Comparison of ENCODE assay signal across 22 cellular contexts in genomic region chr16:14148569-14148968, GRCh38.
DNase-seq lines count a peak whose midpoint lies in the region; ATAC-seq and TF ChIP-seq lines count a peak whose summit lies in the region.
"Had no signal": no experiment of that assay in that cellular context is flagged by ENCODE, and none has a peak within 500 bp of the region (broad histone marks: within the 10 kb centered on the region; RNA-seq: fewer than 3 reads in every experiment).

No MANE protein-coding gene starts in this region.

- no peak overlapping the region for H2BK120ac ChIP-seq in H9 (ENCODE audit: low read depth, low read length, poor library complexity, severe bottlenecking)

- no peak overlapping the region for H3K27ac ChIP-seq in H9 (ENCODE audit: insufficient read length, low read depth, low read length)
- peak overlapping the region; percentile 42 for H3K27ac ChIP-seq in RWPE2 (ENCODE audit: poor library complexity, severe bottlenecking)
- peak overlapping the region in 2 of 3 donors; percentile 27 to 47 for H3K27ac ChIP-seq in thyroid gland
- no peak overlapping the region for H3K27ac ChIP-seq in dorsolateral prefrontal cortex
- H3K27ac ChIP-seq: heart right ventricle, neural progenitor cell had no signal

- intact Hi-C loops in thyroid gland (cut with DNase I) (no loop called here), dorsolateral prefrontal cortex (cut with DNase I) (no loop called here)

- H3T11ph ChIP-seq in H9 (ENCODE audit: low read length) = no peak overlapping the region

- no peaks in the 10 kb centered on the region for H3K27me3 ChIP-seq in H9 (ENCODE audit: insufficient read depth, low read length)
- no peaks in the 10 kb centered on the region for H3K27me3 ChIP-seq in RWPE2 (ENCODE audit: insufficient read depth, poor library complexity, severe bottlenecking)
- H3K27me3 ChIP-seq in thyroid gland = no peaks in the 10 kb centered on the region
- no peaks in the 10 kb centered on the region for H3K27me3 ChIP-seq in dorsolateral prefrontal cortex
- H3K27me3 ChIP-seq: BE2C, heart right ventricle, neural progenitor cell had no signal

- H3K4me3 ChIP-seq in RWPE2 (ENCODE audit: severe bottlenecking) = no peak overlapping the region
- no peak overlapping the region for H3K4me3 ChIP-seq in fibroblast of pulmonary artery (replicated peaks; ENCODE audit: low read depth, low read length)
- no peak overlapping the region for H3K4me3 ChIP-seq in thyroid gland (replicated peaks in 1 of 3)
- no peak overlapping the region for H3K4me3 ChIP-seq in dorsolateral prefrontal cortex
- H3K4me3 ChIP-seq: heart right ventricle, neural progenitor cell had no signal

- no peaks in the 10 kb centered on the region for H3K79me1 ChIP-seq in H9 (ENCODE audit: insufficient read depth, low read depth, low read length, poor library complexity, severe bottlenecking)

- H3K4me2 ChIP-seq in H9 (ENCODE audit: insufficient read depth, insufficient read length, low read length) = no peak overlapping the region
- H3K4me2 ChIP-seq: neural progenitor cell had no signal

- no peak for DNase-seq in H9
- no peak for DNase-seq in RWPE2 (ENCODE audit: low spot score)
- DNase-seq in fibroblast of pulmonary artery (ENCODE audit: low read depth) = peak; percentile 9
- DNase-seq in thyroid gland = no peak
- no peak for DNase-seq in dorsolateral prefrontal cortex
- no peak for DNase-seq in GM03348 (ENCODE audit: low spot score)
- DNase-seq: activated CD4-positive, CD25-positive, alpha-beta regulatory T cell treated with anti-CD3 and anti-CD28 coated beads, Interleukin-2, amount 50 U/mL, for 72 hours; activated CD8-positive, alpha-beta T cell treated with anti-CD3 and anti-CD28 coated beads, Interleukin-2, amount 10 ng/mL, durations not matched to agents 7 days and 5 days; activated naive CD4-positive, alpha-beta T cell treated with Interleukin-2 at 50 U/mL for 16 hours; activated T-cell treated with anti-CD3 and anti-CD28 coated beads, Interleukin-2, amount 50 U/mL, for 1 hour; amygdala; BE2C; cerebellar nuclear complex; effector CD8-positive, alpha-beta T cell; heart right ventricle; left ventricle myocardium superior; NCI-H1092; NCI-H2029 treated with DMSO at 0.1 percent for 48 hours; NCI-H510A; T1000 had no signal

- no peak overlapping the region for H2AFZ ChIP-seq in H9 (ENCODE audit: low read length)
- H2AFZ ChIP-seq: neural progenitor cell had no signal

- H3K18ac ChIP-seq in H9 (ENCODE audit: insufficient read length, low read depth, low read length) = no peak overlapping the region

- H4K5ac ChIP-seq in H9 (ENCODE audit: insufficient read length, low read depth, low read length) = no peak overlapping the region

- H3K14ac ChIP-seq in H9 (ENCODE audit: insufficient read depth, low read length) = no peak overlapping the region

- no peak overlapping the region for H3K4me3 Mint-ChIP-seq in H9
- H3K4me3 Mint-ChIP-seq: activated CD8-positive, alpha-beta T cell treated with anti-CD3 and anti-CD28 coated beads, Interleukin-2, amount 10 ng/mL, durations not matched to agents 7 days and 5 days; neural progenitor cell had no signal

- no CpG with 5 or more reads among the region's 8 CpGs for WGBS in H9 (ENCODE audit: extremely low coverage, insufficient read length, low lambda C conversion rate)
- 89 to 91% methylated on average over 8 of the region's 8 CpGs for WGBS in thyroid gland, 2 donors

- no peak overlapping the region for H4K8ac ChIP-seq in H9 (replicated peaks; ENCODE audit: insufficient read length, low read depth, low read length)

- H3K9me3 ChIP-seq in H9 (ENCODE audit: control insufficient read depth, low read depth, low read length) (no peaks in the 10 kb centered on the region), RWPE2 (ENCODE audit: severe bottlenecking) (peaks cover 3% of the 10 kb centered on the region), thyroid gland (no peaks in the 10 kb centered on the region)
- H3K9me3 ChIP-seq: BE2C, heart right ventricle had no signal

- H3K4me1 ChIP-seq in H9 (ENCODE audit: insufficient read depth, low read length) (no peaks in the 10 kb centered on the region; the same call in 1 of the 2 replicates), RWPE2 (ENCODE audit: insufficient read depth, poor library complexity, severe bottlenecking) (peaks cover 16% of the 10 kb centered on the region), thyroid gland (peaks cover 14 to 16% of the 10 kb centered on the region in 2 donors)
- H3K4me1 ChIP-seq: BE2C, neural progenitor cell had no signal

- H2AK5ac ChIP-seq in H9 (ENCODE audit: insufficient read length, low read length) = no peak overlapping the region

- no peak overlapping the region for H3K4ac ChIP-seq in H9 (ENCODE audit: low read depth, low read length)

- H4K91ac ChIP-seq in H9 (ENCODE audit: insufficient read length, low read depth, low read length) = no peak overlapping the region

- H3K4me1 Mint-ChIP-seq in H9 = peaks cover 3% of the 10 kb centered on the region in 2 experiments; a peak in 2 of 4 replicates

- no peak for TF ChIP-seq POLR2A in thyroid gland (IDR thresholded peaks at IDR 0.05)

- H3K36me3 ChIP-seq in RWPE2 (ENCODE audit: low read depth) (peaks cover 6% of the 10 kb centered on the region; the same call in 1 of the 2 replicates), thyroid gland (no peaks in the 10 kb centered on the region)
- H3K36me3 ChIP-seq: BE2C had no signal

- peak overlapping the region in 2 of 3 experiments; percentile 51 to 54; a peak in 5 of 7 replicates for H3K27ac Mint-ChIP-seq in H9
- H3K27ac Mint-ChIP-seq: activated CD8-positive, alpha-beta T cell treated with anti-CD3 and anti-CD28 coated beads, Interleukin-2, amount 10 ng/mL, durations not matched to agents 7 days and 5 days; neural progenitor cell had no signal

- no peaks in the 10 kb centered on the region for H3K9me3 Mint-ChIP-seq in H9
- H3K9me3 Mint-ChIP-seq: neural progenitor cell had no signal

- H2BK15ac ChIP-seq in H9 (ENCODE audit: low read depth, low read length) = no peak overlapping the region

- H2BK5ac ChIP-seq in H9 (ENCODE audit: insufficient read length, low read length) = no peak overlapping the region

- no peaks in the 10 kb centered on the region for H3K79me2 ChIP-seq in H9 (ENCODE audit: insufficient read depth, low read length)

- H4K20me1 ChIP-seq in H9 (ENCODE audit: control insufficient read depth, insufficient read depth, insufficient read length) = no peaks in the 10 kb centered on the region

- H3K56ac ChIP-seq in H9 (ENCODE audit: insufficient read length, low read depth, low read length) = no peak overlapping the region

- H2BK12ac ChIP-seq in H9 (ENCODE audit: insufficient read length, low read depth, low read length) = no peak overlapping the region

- no peak overlapping the region for H3K23ac ChIP-seq in H9 (ENCODE audit: insufficient read length, low read depth, low read length)

- TF ChIP-seq CTCF in H9 (conservative IDR thresholded peaks at IDR 0.05) = no peak
- TF ChIP-seq CTCF in RWPE2 (IDR thresholded peaks at IDR 0.05; ENCODE audit: poor library complexity, severe bottlenecking) = no peak
- TF ChIP-seq CTCF in fibroblast of pulmonary artery (IDR thresholded peaks at IDR 0.05; ENCODE audit: low read length, missing control alignments) = no peak
- no peak for TF ChIP-seq CTCF in thyroid gland (IDR thresholded peaks at IDR 0.05)
- no peak for TF ChIP-seq CTCF in dorsolateral prefrontal cortex (IDR thresholded peaks at IDR 0.05 in 54 of 56, conservative IDR thresholded peaks at IDR 0.05 in 2 of 56; ENCODE audit: low read depth in 1 of 56, partially characterized antibody in 56 of 56)

- H2BK20ac ChIP-seq in H9 (ENCODE audit: low read depth, low read length, poor library complexity, severe bottlenecking) = no peak overlapping the region

- no peaks in the 10 kb centered on the region for H3K23me2 ChIP-seq in H9 (ENCODE audit: insufficient read length, low read depth, low read length, poor library complexity, severe bottlenecking)

- ATAC-seq in RWPE2 (ENCODE audit: low read depth) = peak; percentile 99
- no peak for ATAC-seq in GM18519 (IDR thresholded peaks at IDR 0.05; ENCODE audit: low FRiP score, unreplicated experiment)
- ATAC-seq: activated CD8-positive, alpha-beta T cell treated with anti-CD3 and anti-CD28 coated beads, Interleukin-2, amount 10 ng/mL, durations not matched to agents 7 days and 5 days; left ventricle myocardium superior had no signal

- H3K9ac ChIP-seq in H9 (ENCODE audit: extremely low read depth, insufficient read length, low read length) = no peak overlapping the region
- H3K9ac ChIP-seq: neural progenitor cell had no signal

- no peaks in the 10 kb centered on the region for H3K27me3 Mint-ChIP-seq in H9 (ENCODE audit: low read depth)

- H3K36me3 Mint-ChIP-seq in H9 (ENCODE audit: insufficient read depth in 1 of 3, low read depth in 3 of 3) = 0 out of 7 replicates have a peak, but pooled peaks cover 0 to 3% (median 0%) of the 10 kb centered on the region in 3 experiments

Comparison
In these comparisons a context has a peak if more than half of its experiments do, and no peak if none do; other contexts are left out.
1. H3K27ac ChIP-seq: peak in RWPE2 (single experiment) and thyroid gland (2 of 3); none in H9 (single experiment) and dorsolateral prefrontal cortex (0 of 59).